ENCODE assay signal across 8 cellular contexts in genomic region chr14:90235179-90235976, GRCh38. TPM values are rescaled to one million over a fixed set of nuclear protein-coding genes. Genes with fewer than 3 reads are reported as not detected.
DNase-seq lines count a peak whose midpoint lies in the region; ATAC-seq and TF ChIP-seq lines count a peak whose summit lies in the region.

No MANE protein-coding gene starts in this region.

- DNase-seq in AG08395 (ENCODE audit: low spot score) = peak; percentile 85
- peak; percentile 35 for DNase-seq in KG1 (lab: John Stamatoyannopoulos, UW)
- peak; percentile 63 for DNase-seq in activated T-cell treated with anti-CD3 and anti-CD28 coated beads for 48 hours (ENCODE audit: low read depth)
- DNase-seq in fibroblast of mammary gland (ENCODE audit: low read depth) = peak; percentile 55
- DNase-seq in neural progenitor cell (ENCODE audit: low spot score) = peak; percentile 77
- DNase-seq in suprapubic skin (ENCODE audit: low spot score in 2 of 2) = peak in 1 of 2 donors; percentile 64

- peaks cover 2% of the 10 kb centered on the region for H3K36me3 Mint-ChIP-seq in neural progenitor cell

- ATAC-seq in GM18907 (IDR thresholded peaks at IDR 0.05; ENCODE audit: unreplicated experiment) = peak; percentile 76

- no peaks in the 10 kb centered on the region for H3K36me3 ChIP-seq in OCI-LY1 (ENCODE audit: insufficient read depth, low read length)
- H3K36me3 ChIP-seq in neural progenitor cell = no peaks in the 10 kb centered on the region
- H3K36me3 ChIP-seq in suprapubic skin = no peaks in the 10 kb centered on the region

- peaks cover 33% of the 10 kb centered on the region for H3K9me3 Mint-ChIP-seq in neural progenitor cell

- no peak overlapping the region for H3K4me3 Mint-ChIP-seq in neural progenitor cell

- H3K4me1 ChIP-seq in OCI-LY1 (ENCODE audit: insufficient read depth, low read length, severe bottlenecking) = peaks cover 8% of the 10 kb centered on the region
- no peaks in the 10 kb centered on the region for H3K4me1 ChIP-seq in neural progenitor cell
- peaks cover 4% of the 10 kb centered on the region for H3K4me1 ChIP-seq in suprapubic skin

- no peaks in the 10 kb centered on the region for H4K20me1 ChIP-seq in OCI-LY1 (ENCODE audit: insufficient read depth, low read length)
- H4K20me1 ChIP-seq in neural progenitor cell (ENCODE audit: low read depth) = no peaks in the 10 kb centered on the region

- no peak overlapping the region for H3K4me3 ChIP-seq in OCI-LY1 (ENCODE audit: low read depth, low read length, poor library complexity, severe bottlenecking)
- no peak overlapping the region for H3K4me3 ChIP-seq in fibroblast of mammary gland (ENCODE audit: control insufficient read depth, low read depth, low read length)
- no peak overlapping the region for H3K4me3 ChIP-seq in neural progenitor cell
- H3K4me3 ChIP-seq in suprapubic skin = no peak overlapping the region

- TF ChIP-seq EP300 in suprapubic skin (IDR thresholded peaks at IDR 0.05) = no peak

- peaks cover 14% of the 10 kb centered on the region for H3K27me3 Mint-ChIP-seq in neural progenitor cell (ENCODE audit: insufficient read depth, low read depth)

- H3K27ac ChIP-seq in OCI-LY1 (ENCODE audit: low read depth, low read length, poor library complexity, severe bottlenecking) (no peak overlapping the region), neural progenitor cell (no peak overlapping the region), suprapubic skin (no peak overlapping the region)

- no peak overlapping the region for H3K27ac Mint-ChIP-seq in neural progenitor cell

- no peaks in the 10 kb centered on the region for H3K79me2 ChIP-seq in OCI-LY1 (ENCODE audit: insufficient read depth, low read length)
- no peaks in the 10 kb centered on the region for H3K79me2 ChIP-seq in neural progenitor cell (ENCODE audit: low read depth)

- H3F3A ChIP-seq in OCI-LY1 (ENCODE audit: insufficient read depth, low read length) (no peaks in the 10 kb centered on the region), neural progenitor cell (ENCODE audit: low read depth) (no peaks in the 10 kb centered on the region)

- H2AFZ ChIP-seq in OCI-LY1 (ENCODE audit: low read length) (no peak overlapping the region), neural progenitor cell (replicated peaks) (peak overlapping the region; percentile 45)

- TF ChIP-seq CTCF in OCI-LY1 (IDR thresholded peaks at IDR 0.05; ENCODE audit: low read length) (peak; percentile 88), fibroblast of mammary gland (conservative IDR thresholded peaks at IDR 0.05; ENCODE audit: control insufficient read depth, insufficient read depth, low read depth, low read length) (peak; percentile 80), neural progenitor cell (IDR thresholded peaks at IDR 0.05) (peak; percentile 96), suprapubic skin (IDR thresholded peaks at IDR 0.05) (peak; percentile 74 to 88)

- TF ChIP-seq POLR2A in suprapubic skin (IDR thresholded peaks at IDR 0.05) = no peak

- H3K9ac ChIP-seq in OCI-LY1 (ENCODE audit: low read length) = peak overlapping the region; percentile 7; the same call in 1 of the 2 replicates
- no peak overlapping the region for H3K9ac ChIP-seq in neural progenitor cell

- 39% methylated on average over 8 of the region's 25 CpGs for WGBS in suprapubic skin

- no peaks in the 10 kb centered on the region for H3K9me2 ChIP-seq in OCI-LY1 (ENCODE audit: low read depth, low read length)

- H3K9me3 ChIP-seq in OCI-LY1 (ENCODE audit: low read length) = peaks cover 11% of the 10 kb centered on the region
- peaks cover 8% of the 10 kb centered on the region for H3K9me3 ChIP-seq in neural progenitor cell (ENCODE audit: low read depth)
- peaks cover 15% of the 10 kb centered on the region for H3K9me3 ChIP-seq in suprapubic skin

- H3K4me2 ChIP-seq in OCI-LY1 (ENCODE audit: low read length) = peak overlapping the region; percentile 32; the same call in 1 of the 2 replicates
- no peak overlapping the region for H3K4me2 ChIP-seq in neural progenitor cell

- H3K4me1 Mint-ChIP-seq in neural progenitor cell = no peaks in the 10 kb centered on the region

- H3K27me3 ChIP-seq in OCI-LY1 (ENCODE audit: insufficient read depth, low read length) (no peaks in the 10 kb centered on the region; the same call in 1 of the 2 replicates), neural progenitor cell (peaks cover 10% of the 10 kb centered on the region), suprapubic skin (peaks cover 14% of the 10 kb centered on the region)

RNA-seq across cellular contexts. Expression of gene PSMC1, which starts 21.0 kb away (rescaled TPM):
- total RNA-seq in neural progenitor cell (ENCODE audit: low replicate concordance) (164 and 233 TPM in 2 replicates), suprapubic skin (100 to 1,000 TPM in 2 of 4 donors, 10 to 100 TPM in 2; 48.9 to 120 (median 86.0) TPM)
